ENCODE assay signal across 19 cellular contexts in genomic region chr17:550776-551175, GRCh38.
A peak's percentile ranks its signal among the peaks of the same experiment; 100 is the strongest.
DNase-seq lines count a peak whose midpoint lies in the region; ATAC-seq, FAIRE-seq and TF ChIP-seq lines count a peak whose summit lies in the region.
"Had no signal": no experiment of that assay in that cellular context is flagged by ENCODE, and none has a peak within 500 bp of the region (broad histone marks: within the 10 kb centered on the region; RNA-seq: fewer than 3 reads in every experiment).

No MANE protein-coding gene starts in this region.

- no peak overlapping the region for H3K23ac ChIP-seq in mesenchymal stem cell (ENCODE audit: low read length in 2 of 2)

- POLR2A ChIA-PET in AG04450 (lab: Yijun Ruan, JAX) = interaction anchor here (0.6 kb wide), 1 partner anchor 429 kb away, joined by 3 read pairs; no protein-coding TSS in a partner anchor
- POLR2A ChIA-PET in GM12878 (lab: Charles Lee) = no interaction called here

- H2BK12ac ChIP-seq in mesenchymal stem cell (ENCODE audit: low read length in 2 of 2) = peak overlapping the region; percentile 34 to 39

- H3K4me1 ChIP-seq in GM12878 (ENCODE audit: control insufficient read depth, insufficient read depth, low read length) = no peaks in the 10 kb centered on the region
- H3K4me1 ChIP-seq in mesenchymal stem cell (ENCODE audit: control insufficient read depth, insufficient read depth, low read depth, low read length) = peaks cover 23% of the 10 kb centered on the region
- no peaks in the 10 kb centered on the region for H3K4me1 ChIP-seq in Karpas-422 (ENCODE audit: low read length)
- H3K4me1 ChIP-seq: psoas muscle had no signal

- no peak overlapping the region for H4K91ac ChIP-seq in mesenchymal stem cell (ENCODE audit: low read length)

- H3K4me3 ChIP-seq in AG04450 (ENCODE audit: low read depth, low read length) (no peak overlapping the region), GM12878 (no peak overlapping the region), mesenchymal stem cell (ENCODE audit: insufficient read depth in 1 of 2, low read depth in 1 of 2, low read length in 2 of 2) (no peak overlapping the region), Karpas-422 (ENCODE audit: low read length) (no peak overlapping the region)
- H3K4me3 ChIP-seq: psoas muscle, SJSA1, stomach had no signal

- SMC1A ChIA-PET in GM12878 (lab: Charles Lee; ENCODE audit: uncharacterized antibody, unreplicated experiment) = interaction anchor here (0.7 kb wide), 1 partner anchor 56 kb away, joined by 3 read pairs; no protein-coding TSS in a partner anchor

- H3K9me3 ChIP-seq in AG04450 (ENCODE audit: control insufficient read depth, insufficient read depth, low read length) = no peaks in the 10 kb centered on the region
- H3K9me3 ChIP-seq in GM12878 (replicated peaks; ENCODE audit: control insufficient read depth, insufficient read depth, low read length) = no peaks in the 10 kb centered on the region
- no peaks in the 10 kb centered on the region for H3K9me3 ChIP-seq in mesenchymal stem cell (ENCODE audit: control insufficient read depth, low read length)
- no peaks in the 10 kb centered on the region for H3K9me3 ChIP-seq in Karpas-422 (ENCODE audit: low read length)
- H3K9me3 ChIP-seq: psoas muscle, SJSA1, stomach had no signal

- no peaks in the 10 kb centered on the region for H4K20me1 ChIP-seq in GM12878 (ENCODE audit: control insufficient read depth, insufficient read depth)
- H4K20me1 ChIP-seq in Karpas-422 (ENCODE audit: insufficient read depth, low read depth, low read length) = no peaks in the 10 kb centered on the region

- no peak overlapping the region for H2BK15ac ChIP-seq in mesenchymal stem cell (ENCODE audit: low read depth, poor library complexity, severe bottlenecking)

- TSS peak; percentile 31 for BruUV-seq in GM12878 (replicated peaks; lab: Mats Ljungman, UMichigan)

- no peak overlapping the region for H2BK5ac ChIP-seq in mesenchymal stem cell (ENCODE audit: low read depth, low read length, poor library complexity, severe bottlenecking)

- intact Hi-C loops in GM12878 (cut with micrococcal nuclease; ENCODE audit: unreplicated experiment) = no loop called here

- H4K8ac ChIP-seq in mesenchymal stem cell (ENCODE audit: low read length) = no peak overlapping the region

- peak overlapping the region; percentile 2 for H3K27ac ChIP-seq in AG04450 (ENCODE audit: low read depth, low read length)
- H3K27ac ChIP-seq in GM12878 (ENCODE audit: control insufficient read depth, insufficient read depth) = no peak overlapping the region
- H3K27ac ChIP-seq in mesenchymal stem cell (ENCODE audit: low read length, poor library complexity, severe bottlenecking) = peak overlapping the region; percentile 68
- no peak overlapping the region for H3K27ac ChIP-seq in Karpas-422 (ENCODE audit: low read length)
- H3K27ac ChIP-seq: psoas muscle had no signal

- H3K79me2 ChIP-seq in GM12878 (ENCODE audit: control insufficient read depth, insufficient read depth, low read length) (no peaks in the 10 kb centered on the region), Karpas-422 (ENCODE audit: low read length) (no peaks in the 10 kb centered on the region)

- H3K9me2 ChIP-seq in Karpas-422 (replicated peaks; ENCODE audit: insufficient read depth, low read length) = no peaks in the 10 kb centered on the region

- in situ Hi-C loops in GM12878 (cut with MboI) = no loop called here

- TF ChIP-seq POLR2A in GM12878 (IDR thresholded peaks at IDR 0.05; ENCODE audit: low read depth, low read length) = no peak

- no peak for TF ChIP-seq CTCF in AG04450 (IDR thresholded peaks at IDR 0.05; ENCODE audit: low read depth, low read length)
- TF ChIP-seq CTCF in GM12878 (IDR thresholded peaks at IDR 0.05 in 2 of 3, conservative IDR thresholded peaks at IDR 0.05 in 1 of 3; ENCODE audit: control insufficient read depth in 2 of 3, extremely low read depth in 1 of 3, insufficient read depth in 1 of 3, low read depth in 3 of 3, low read length in 3 of 3) = no peak

- CTCF ChIA-PET in AG04450 (lab: Charles Lee) = interaction anchor here (1.0 to 1.9 kb wide), 3 partner anchors 39 to 149 kb away, joined by 3 to 4 read pairs (median 4); no protein-coding TSS in a partner anchor
- CTCF ChIA-PET in GM12878 (lab: Yijun Ruan, JAX) = no interaction called here

- no peak overlapping the region for H2AFZ ChIP-seq in GM12878 (ENCODE audit: control insufficient read depth, low read depth, low read length)
- no peak overlapping the region for H2AFZ ChIP-seq in mesenchymal stem cell (ENCODE audit: low read depth, low read length)
- H2AFZ ChIP-seq in Karpas-422 (ENCODE audit: low read length) = no peak overlapping the region

- H3K9ac ChIP-seq in GM12878 (ENCODE audit: control insufficient read depth, insufficient read depth, low read length) (no peak overlapping the region), mesenchymal stem cell (ENCODE audit: low read length) (no peak overlapping the region), Karpas-422 (ENCODE audit: low read length) (no peak overlapping the region)

- H3K4ac ChIP-seq in mesenchymal stem cell (ENCODE audit: low read depth in 1 of 2, low read length in 2 of 2) = no peak overlapping the region

- DNase-seq in AG04450 (ENCODE audit: low read depth, low spot score) (no peak), HT1080 (ENCODE audit: low read depth) (peak; percentile 52), GM12878 (ENCODE audit: low read depth, low spot score) (no peak), mesenchymal stem cell (peak; percentile 37), NCI-H345 (lab: John Stamatoyannopoulos, UW) (no peak), Karpas-422 (no peak)
- DNase-seq: central memory CD4-positive, alpha-beta T cell; effector memory CD8-positive, alpha-beta T cell; foreskin melanocyte; GF-D8; H7; naive thymus-derived CD8-positive, alpha-beta T cell; NCI-H187 treated with DMSO at 0.1 percent for 48 hours; NCI-H510A; psoas muscle; stomach had no signal

- RAD21 ChIA-PET in GM12878 (lab: Charles Lee; ENCODE audit: unreplicated experiment) = no interaction called here

- H2BK120ac ChIP-seq in mesenchymal stem cell (ENCODE audit: low read depth, low read length) = no peak overlapping the region

- FAIRE-seq in GM12878 (lab: Jason Lieb, UNC) = no peak

- H3K4me2 ChIP-seq in GM12878 (ENCODE audit: control insufficient read depth, insufficient read depth) (no peak overlapping the region), mesenchymal stem cell (ENCODE audit: low read length, poor library complexity, severe bottlenecking) (no peak overlapping the region), Karpas-422 (ENCODE audit: low read depth, low read length, poor library complexity, severe bottlenecking) (no peak overlapping the region)

- no peak overlapping the region for H2AK5ac ChIP-seq in mesenchymal stem cell (ENCODE audit: low read length, severe bottlenecking)

- no peak overlapping the region for H3K14ac ChIP-seq in mesenchymal stem cell (ENCODE audit: low read length in 2 of 2)

- TF ChIP-seq RAD21 in GM12878 (IDR thresholded peaks at IDR 0.05; ENCODE audit: insufficient read depth, low read depth, low read length) = no peak

- peaks cover 4 to 5% of the 10 kb centered on the region in 2 experiments; a peak in 3 of 4 replicates for H3K36me3 ChIP-seq in GM12878 (ENCODE audit: control insufficient read depth in 2 of 2, insufficient read depth in 2 of 2, low read length in 1 of 2)
- H3K36me3 ChIP-seq in mesenchymal stem cell (ENCODE audit: control insufficient read depth in 1 of 2, insufficient read depth in 2 of 2, low read depth in 1 of 2, low read length in 2 of 2) = peaks cover 20 to 60% of the 10 kb centered on the region in 2 experiments
- H3K36me3 ChIP-seq in Karpas-422 (ENCODE audit: insufficient read depth, low read length) = no peaks in the 10 kb centered on the region

- ATAC-seq in GM12878 (no peak), GM18517 (IDR thresholded peaks at IDR 0.05; ENCODE audit: unreplicated experiment) (no peak), GM18909 (IDR thresholded peaks at IDR 0.05; ENCODE audit: poor library complexity, unreplicated experiment) (no peak)
- ATAC-seq: effector memory CD8-positive, alpha-beta T cell; naive thymus-derived CD8-positive, alpha-beta T cell; psoas muscle had no signal

- H3K18ac ChIP-seq in mesenchymal stem cell (ENCODE audit: low read depth in 1 of 2, low read length in 2 of 2) = no peak overlapping the region

- H3K27me3 ChIP-seq in AG04450 (ENCODE audit: control insufficient read depth, insufficient read depth, low read length) (no peaks in the 10 kb centered on the region), GM12878 (replicated peaks in 1 of 2; ENCODE audit: control insufficient read depth in 2 of 2, insufficient read depth in 2 of 2, low read length in 1 of 2) (no peaks in the 10 kb centered on the region), mesenchymal stem cell (ENCODE audit: control insufficient read depth in 1 of 2, insufficient read depth in 1 of 2, low read length in 2 of 2) (no peaks in the 10 kb centered on the region), Karpas-422 (ENCODE audit: low read length) (no peaks in the 10 kb centered on the region)
- H3K27me3 ChIP-seq: SJSA1, stomach had no signal

- 96% methylated on average over 3 of the region's 3 CpGs for WGBS in GM12878 (ENCODE audit: insufficient coverage, insufficient replicate concordance, low lambda C conversion rate, missing lambda C conversion rate)
- 80% methylated on average over 2 of the region's 3 CpGs for WGBS in mesenchymal stem cell

- peaks cover 17% of the 10 kb centered on the region for H3K79me1 ChIP-seq in mesenchymal stem cell (replicated peaks; ENCODE audit: low read length, poor library complexity, severe bottlenecking)

- no peak for TF ChIP-seq EP300 in GM12878 (IDR thresholded peaks at IDR 0.05; ENCODE audit: borderline replicate concordance in 1 of 2, control insufficient read depth in 1 of 2, low read depth in 2 of 2, low read length in 2 of 2)

TF ChIP-seq in GM12878, 131 proteins besides CTCF, POLR2A, EP300 and RAD21 (continues in another document):
- no peak for TF ChIP-seq ATF3 (IDR thresholded peaks at IDR 0.05; ENCODE audit: borderline replicate concordance, extremely low read depth, low read depth, low read length)
- TF ChIP-seq HDAC6 (IDR thresholded peaks at IDR 0.05; ENCODE audit: unreplicated experiment) = no peak
- TF ChIP-seq BMI1 (IDR thresholded peaks at IDR 0.05; ENCODE audit: borderline replicate concordance) = no peak
- no peak for TF ChIP-seq IRF5 (IDR thresholded peaks at IDR 0.05; ENCODE audit: borderline replicate concordance)

Comparison
In these comparisons a context has a peak if more than half of its experiments do, and no peak if none do; other contexts are left out.
1. DNase-seq: peak in HT1080 (single experiment) and mesenchymal stem cell (single experiment); none in AG04450 (single experiment), GM12878 (single experiment), NCI-H345 (single experiment) and Karpas-422 (single experiment).
2. H3K27ac ChIP-seq: peak in AG04450 (single experiment) and mesenchymal stem cell (single experiment); none in GM12878 (single experiment) and Karpas-422 (single experiment).